ENCODE assay signal across 32 cellular contexts in genomic region chr11:8440649-8441048, GRCh38.
A peak's percentile ranks its signal among the peaks of the same experiment; 100 is the strongest.
DNase-seq lines count a peak whose midpoint lies in the region; ATAC-seq, FAIRE-seq and TF ChIP-seq lines count a peak whose summit lies in the region.
"Had no signal": no experiment of that assay in that cellular context is flagged by ENCODE, and none has a peak within 500 bp of the region (broad histone marks: within the 10 kb centered on the region; RNA-seq: fewer than 3 reads in every experiment).

No MANE protein-coding gene starts in this region.

- no TSS peak for BruUV-seq in HepG2 (replicated peaks; lab: Mats Ljungman, UMichigan)

- TF ChIP-seq RAD21 in HepG2 (CRISPR knock-in tag; IDR thresholded peaks at IDR 0.05) (no peak), A549 (conservative IDR thresholded peaks at IDR 0.05 in 1 of 2, IDR thresholded peaks at IDR 0.05 in 1 of 2) (no peak), neural cell (conservative IDR thresholded peaks at IDR 0.05) (no peak)

- peaks cover 9% of the 10 kb centered on the region; the same call in 1 of the 2 replicates for H3K4me1 ChIP-seq in HepG2 (ENCODE audit: insufficient read depth, low read length)
- H3K4me1 ChIP-seq in right lobe of liver: no peaks in the 10 kb centered on the region
- H3K4me1 ChIP-seq in A549: no peaks in the 10 kb centered on the region
- H3K4me1 ChIP-seq: BE2C; BLaER1; BLaER1 treated with 17β-estradiol and CSF1 and Interleukin-3, amounts not matched to agents 10 nM and 100 nM had no signal

- H3K4me3 ChIP-seq in HepG2 (replicated peaks in 1 of 3; ENCODE audit: insufficient read depth in 1 of 3, low read depth in 2 of 3, low read length in 3 of 3) (no peak overlapping the region), right lobe of liver (no peak overlapping the region), A549 (no peak overlapping the region), neural cell (ENCODE audit: low read length) (no peak overlapping the region)
- H3K4me3 ChIP-seq: BLaER1; BLaER1 treated with 17β-estradiol and CSF1 and Interleukin-3, amounts not matched to agents 10 nM and 100 nM had no signal

- FAIRE-seq in HepG2 (lab: Jason Lieb, UNC): no peak
- no peak for FAIRE-seq in A549 (lab: Jason Lieb, UNC)
- FAIRE-seq: A204.1, D721Med had no signal

- no peak overlapping the region for H3K27ac ChIP-seq in HepG2 (ENCODE audit: extremely low read length, insufficient read depth, low read length)
- no peak overlapping the region for H3K27ac ChIP-seq in right lobe of liver
- H3K27ac ChIP-seq in A549: no peak overlapping the region
- H3K27ac ChIP-seq in neural cell (ENCODE audit: low read length): peak overlapping the region; percentile 29
- H3K27ac ChIP-seq: 22Rv1; BLaER1; BLaER1 treated with 17β-estradiol and CSF1 and Interleukin-3, amounts not matched to agents 10 nM and 100 nM; C4-2B had no signal

- H2AFZ ChIP-seq in HepG2 (ENCODE audit: low read length) (no peak overlapping the region), neural cell (ENCODE audit: low read depth, low read length) (no peak overlapping the region)

- ATAC-seq in HepG2 (no peak), right lobe of liver (no peak), A549 (no peak), GM21381 (IDR thresholded peaks at IDR 0.05; ENCODE audit: unreplicated experiment) (no peak), GM21576 (IDR thresholded peaks at IDR 0.05; ENCODE audit: unreplicated experiment) (no peak)
- ATAC-seq: CD8-positive, alpha-beta T cell had no signal

- no peaks in the 10 kb centered on the region for H3K9me3 ChIP-seq in HepG2 (ENCODE audit: low read length)
- H3K9me3 ChIP-seq in right lobe of liver: no peaks in the 10 kb centered on the region
- no peaks in the 10 kb centered on the region for H3K9me3 ChIP-seq in A549
- H3K9me3 ChIP-seq in neural cell (ENCODE audit: low read length): no peaks in the 10 kb centered on the region
- H3K9me3 ChIP-seq: BE2C; BLaER1; BLaER1 treated with 17β-estradiol and CSF1 and Interleukin-3, amounts not matched to agents 10 nM and 100 nM; Caco-2 had no signal

- in situ Hi-C loops in HepG2 (cut with HindIII; ENCODE audit: extremely low pct_ligation_motif_present, low pct_unique_long_range_greater_than_20kb): no loop called here

- H4K20me1 ChIP-seq in HepG2 (ENCODE audit: insufficient read depth, low read length): no peaks in the 10 kb centered on the region
- no peaks in the 10 kb centered on the region for H4K20me1 ChIP-seq in neural cell (ENCODE audit: insufficient read depth)
- H4K20me1 ChIP-seq: BLaER1; BLaER1 treated with 17β-estradiol and CSF1 and Interleukin-3, amounts not matched to agents 10 nM and 100 nM had no signal

- DNase-seq in HepG2 (ENCODE audit: low spot score) (no peak), right lobe of liver (no peak), A549 (ENCODE audit: low read depth in 1 of 2, low spot score in 1 of 2) (no peak)
- DNase-seq: 8988T; ACHN; AML-193; BE2C; C1 segment of cervical spinal cord; Caco-2; Calu3; CD4-positive, alpha-beta memory T cell; CD4-positive, alpha-beta T cell; CD4-positive, CD25-positive, alpha-beta regulatory T cell; CD8-positive, alpha-beta memory T cell; CD8-positive, alpha-beta T cell; COR-L47; DMS 273 treated with DMSO at 0.1 percent for 48 hours; DMS153; DMS53; DMS79; DMS79 treated with DMSO at 0.1 percent for 48 hours; DND-41; EL had no signal

- no peak for TF ChIP-seq CTCF in HepG2 (CRISPR knock-in tag; IDR thresholded peaks at IDR 0.05)
- TF ChIP-seq CTCF in right lobe of liver (IDR thresholded peaks at IDR 0.05): no peak
- no peak for TF ChIP-seq CTCF in A549 (IDR thresholded peaks at IDR 0.05)
- TF ChIP-seq CTCF in neural cell (IDR thresholded peaks at IDR 0.05; ENCODE audit: poor library complexity, severe bottlenecking): no peak

- POLR2A ChIA-PET in HepG2 (lab: Yijun Ruan, JAX) (no interaction called here), A549 (lab: Yijun Ruan, JAX) (no interaction called here)

- TF ChIP-seq EP300 in HepG2 (IDR thresholded peaks at IDR 0.05; ENCODE audit: low read depth in 2 of 2, low read length in 2 of 2): no peak
- TF ChIP-seq EP300 in HepG2 (CRISPR knock-in tag; IDR thresholded peaks at IDR 0.05; ENCODE audit: borderline replicate concordance): no peak
- no peak for TF ChIP-seq EP300 in A549 (IDR thresholded peaks at IDR 0.05)
- no peak for TF ChIP-seq EP300 in neural cell (conservative IDR thresholded peaks at IDR 0.05; ENCODE audit: poor library complexity, severe bottlenecking)

- no peaks in the 10 kb centered on the region for H3F3A ChIP-seq in neural cell (ENCODE audit: insufficient read depth, low read length, poor library complexity, severe bottlenecking)

- H3K27me3 ChIP-seq in HepG2 (ENCODE audit: control insufficient read depth in 1 of 2, insufficient read depth in 2 of 2, low read length in 2 of 2) (no peaks in the 10 kb centered on the region), right lobe of liver (no peaks in the 10 kb centered on the region), neural cell (ENCODE audit: insufficient read depth, low read depth, low read length) (no peaks in the 10 kb centered on the region)
- H3K27me3 ChIP-seq: BE2C; BLaER1; BLaER1 treated with 17β-estradiol and CSF1 and Interleukin-3, amounts not matched to agents 10 nM and 100 nM had no signal

- H3K4me2 ChIP-seq in HepG2 (ENCODE audit: low read depth, low read length) (no peak overlapping the region), A549 (no peak overlapping the region), neural cell (ENCODE audit: low read length) (no peak overlapping the region)
- H3K4me2 ChIP-seq: BLaER1; BLaER1 treated with 17β-estradiol and CSF1 and Interleukin-3, amounts not matched to agents 10 nM and 100 nM had no signal

- H3K9ac ChIP-seq in HepG2 (ENCODE audit: insufficient read depth, low read depth, low read length) (no peak overlapping the region), neural cell (ENCODE audit: low read length) (peak overlapping the region; percentile 4)
- H3K9ac ChIP-seq: BLaER1; BLaER1 treated with 17β-estradiol and CSF1 and Interleukin-3, amounts not matched to agents 10 nM and 100 nM had no signal

- WGBS in HepG2 (ENCODE audit: low lambda C conversion rate): 87% methylated on average over 3 of the region's 3 CpGs
- 70% methylated on average over 3 of the region's 3 CpGs for WGBS in right lobe of liver (ENCODE audit: insufficient coverage, low coverage, low lambda C conversion rate, missing lambda C conversion rate)
- WGBS in A549 (ENCODE audit: missing lambda C conversion rate): 74% methylated on average over 3 of the region's 3 CpGs

- H3K36me3 ChIP-seq in HepG2 (replicated peaks in 1 of 2; ENCODE audit: control insufficient read depth in 1 of 2, insufficient read depth in 2 of 2, low read length in 2 of 2): no peaks in the 10 kb centered on the region
- H3K36me3 ChIP-seq in right lobe of liver: no peaks in the 10 kb centered on the region
- no peaks in the 10 kb centered on the region for H3K36me3 ChIP-seq in neural cell (ENCODE audit: insufficient read depth, low read length)
- H3K36me3 ChIP-seq: BE2C; BLaER1; BLaER1 treated with 17β-estradiol and CSF1 and Interleukin-3, amounts not matched to agents 10 nM and 100 nM had no signal

- no peaks in the 10 kb centered on the region for H3K9me2 ChIP-seq in neural cell (ENCODE audit: insufficient read depth, low read length)

- TF ChIP-seq POLR2A in HepG2 (IDR thresholded peaks at IDR 0.05; ENCODE audit: insufficient read depth in 1 of 2, low read depth in 2 of 2, low read length in 2 of 2) (no peak), right lobe of liver (IDR thresholded peaks at IDR 0.05) (no peak), A549 (IDR thresholded peaks at IDR 0.05; ENCODE audit: low read length) (no peak)

- intact Hi-C loops in HepG2 (cut with micrococcal nuclease; ENCODE audit: unreplicated experiment): no loop called here
- intact Hi-C loops in right lobe of liver (cut with DNase I): no loop called here

- H3K79me2 ChIP-seq in HepG2 (ENCODE audit: insufficient read depth, low read length) (no peaks in the 10 kb centered on the region), neural cell (replicated peaks; ENCODE audit: insufficient read depth, low read length) (no peaks in the 10 kb centered on the region)

- CTCF ChIA-PET in HepG2 (lab: Yijun Ruan, JAX; ENCODE audit: low intra/inter-chr PET ratio, low total read pairs) (no interaction called here), A549 (lab: Yijun Ruan, JAX) (interaction anchor here (1.0 kb wide), 1 partner anchor 20 kb away, joined by 3 read pairs; no protein-coding TSS in a partner anchor)

TF ChIP-seq in HepG2, 621 proteins besides CTCF, POLR2A, EP300 and RAD21 (continues in another document):
- TF ChIP-seq SRY (CRISPR knock-in tag; IDR thresholded peaks at IDR 0.05): no peak
- TF ChIP-seq GATAD2A (CRISPR knock-in tag; IDR thresholded peaks at IDR 0.05): no peak
- peak; percentile 58 to 60 for TF ChIP-seq MAFK (conservative IDR thresholded peaks at IDR 0.05 in 1 of 2, IDR thresholded peaks at IDR 0.05 in 1 of 2; ENCODE audit: low read length in 2 of 2)
- TF ChIP-seq MYC (CRISPR knock-in tag; IDR thresholded peaks at IDR 0.05; ENCODE audit: borderline replicate concordance): no peak
- no peak for TF ChIP-seq ZNF629 (CRISPR knock-in tag; conservative IDR thresholded peaks at IDR 0.05)
- TF ChIP-seq LCORL (IDR thresholded peaks at IDR 0.05): no peak
- no peak for TF ChIP-seq LCORL (CRISPR knock-in tag; IDR thresholded peaks at IDR 0.05)

TF ChIP-seq in A549, 52 proteins besides CTCF, POLR2A, EP300 and RAD21:
- TF ChIP-seq PHF8 (IDR thresholded peaks at IDR 0.05; ENCODE audit: borderline replicate concordance, low read depth) (no peak), MAFK (IDR thresholded peaks at IDR 0.05; ENCODE audit: partially characterized antibody) (peak; percentile 32)

TF ChIP-seq in neural cell, 6 proteins besides CTCF, POLR2A, EP300 and RAD21:
- no peak for TF ChIP-seq MXI1 (conservative IDR thresholded peaks at IDR 0.05; ENCODE audit: poor library complexity, severe bottlenecking)

Comparison
In these comparisons a context has a peak if more than half of its experiments do, and no peak if none do; other contexts are left out.
1. Of the 38 proteins assayed by ChIP-seq in both HepG2 and A549: peak only in HepG2: none; only in A549: none; in both: MAFK; in neither: 37.